19 cellular contexts compared by ENCODE assay signal in genomic region chr13:47545630-47546029, GRCh38.
"Had no signal": no experiment of that assay in that cellular context is flagged by ENCODE, and none has a peak within 500 bp of the region (broad histone marks: within the 10 kb centered on the region; RNA-seq: fewer than 3 reads in every experiment).

No MANE protein-coding gene starts in this region.

- H3K27me3 ChIP-seq: colonic mucosa, gastrocnemius medialis, heart left ventricle had no signal

- H3K36me3 Mint-ChIP-seq: activated naive CD4-positive, alpha-beta T cell treated with anti-CD3 and anti-CD28 coated beads, Interleukin-2, amount 50 U/mL, for 24 hours; natural killer cell had no signal

- H3K9me3 Mint-ChIP-seq: activated CD4-positive, alpha-beta T cell treated with anti-CD3 and anti-CD28 coated beads, Interleukin-2, amount 10 ng/mL, durations not matched to agents 24 days and 14 days; activated naive CD4-positive, alpha-beta T cell treated with anti-CD3 and anti-CD28 coated beads, Interleukin-2, amount 50 U/mL, for 24 hours; natural killer cell; T-helper 2 cell treated with Interferon-gamma antibody and Interleukin-4, amounts not matched to agents 5 μg/mL and 100 μg/mL, for 36 hours had no signal

- H3K4me3 Mint-ChIP-seq: activated CD4-positive, alpha-beta T cell treated with anti-CD3 and anti-CD28 coated beads, Interleukin-2, amount 10 ng/mL, durations not matched to agents 24 days and 14 days; activated CD8-positive, alpha-beta T cell treated with anti-CD3 and anti-CD28 coated beads, Interleukin-2, amount 10 ng/mL, durations not matched to agents 7 days and 5 days; activated naive CD4-positive, alpha-beta T cell treated with anti-CD3 and anti-CD28 coated beads, Interleukin-2, amount 50 U/mL, for 24 hours; natural killer cell; T-helper 2 cell treated with Interferon-gamma antibody and Interleukin-4, amounts not matched to agents 5 μg/mL and 100 μg/mL, for 36 hours had no signal

- H3K36me3 ChIP-seq: colonic mucosa, gastrocnemius medialis, heart left ventricle had no signal

- H3K9me3 ChIP-seq: colonic mucosa, gastrocnemius medialis, heart left ventricle had no signal

- H3K4me3 ChIP-seq: colonic mucosa, gastrocnemius medialis, heart left ventricle, mucosa of descending colon had no signal

- H3K4me1 ChIP-seq: colonic mucosa had no signal

- ATAC-seq: activated CD8-positive, alpha-beta T cell treated with anti-CD3 and anti-CD28 coated beads, Interleukin-2, amount 10 ng/mL, durations not matched to agents 7 days and 5 days; natural killer cell; stimulated activated naive CD8-positive, alpha-beta T cell treated with anti-CD3 and anti-CD28 coated beads, Interleukin-15, Interleukin-2, amounts not matched to agents 100 U/mL and 50 U/mL, for 24 hours had no signal

- H3K27ac Mint-ChIP-seq: activated CD4-positive, alpha-beta T cell treated with anti-CD3 and anti-CD28 coated beads, Interleukin-2, amount 10 ng/mL, durations not matched to agents 24 days and 14 days; activated CD8-positive, alpha-beta T cell treated with anti-CD3 and anti-CD28 coated beads, Interleukin-2, amount 10 ng/mL, durations not matched to agents 7 days and 5 days; activated naive CD4-positive, alpha-beta T cell treated with anti-CD3 and anti-CD28 coated beads, Interleukin-2, amount 50 U/mL, for 24 hours; natural killer cell; T-helper 2 cell treated with Interferon-gamma antibody and Interleukin-4, amounts not matched to agents 5 μg/mL and 100 μg/mL, for 36 hours had no signal

- H3K4me1 Mint-ChIP-seq: activated CD4-positive, alpha-beta T cell treated with anti-CD3 and anti-CD28 coated beads, Interleukin-2, amount 10 ng/mL, durations not matched to agents 24 days and 14 days; activated naive CD4-positive, alpha-beta T cell treated with anti-CD3 and anti-CD28 coated beads, Interleukin-2, amount 50 U/mL, for 24 hours; natural killer cell had no signal

- DNase-seq: activated CD4-positive, alpha-beta T cell treated with anti-CD3 and anti-CD28 coated beads, Interleukin-2, amount 10 ng/mL, durations not matched to agents 24 days and 14 days; activated CD4-positive, CD25-positive, alpha-beta regulatory T cell; activated CD8-positive, alpha-beta memory T cell treated with anti-CD3 and anti-CD28 coated beads, Interleukin-2, amount 50 U/mL, for 4 hours; activated CD8-positive, alpha-beta T cell treated with anti-CD3 and anti-CD28 coated beads, Interleukin-2, amount 10 ng/mL, durations not matched to agents 7 days and 5 days; activated effector memory CD4-positive, alpha-beta T cell treated with anti-CD3 and anti-CD28 coated beads, Interleukin-2, amount 50 U/mL, for 16 hours; activated T-cell treated with anti-CD3 and anti-CD28 coated beads, Interleukin-2, amount 50 U/mL, for 48 hours; central memory CD4-positive, alpha-beta T cell; gastrocnemius medialis; mucosa of descending colon; natural killer cell; posterior cingulate gyrus; small intestine; stimulated activated CD4-positive, alpha-beta T cell treated with anti-CD3 and anti-CD28 coated beads, Interleukin-4, amount 100 ng/mL, for 4 hours; stimulated activated CD8-positive, alpha-beta memory T cell treated with anti-CD3 and anti-CD28 coated beads, Interleukin-4, amount 100 ng/mL, for 48 hours; stimulated activated naive CD8-positive, alpha-beta T cell treated with anti-CD3 and anti-CD28 coated beads, Interleukin-15, Interleukin-2, amounts not matched to agents 100 U/mL and 50 U/mL, for 24 hours had no signal

- H3K27ac ChIP-seq: colonic mucosa, gastrocnemius medialis had no signal

- H3K27me3 Mint-ChIP-seq: activated CD4-positive, alpha-beta T cell treated with anti-CD3 and anti-CD28 coated beads, Interleukin-2, amount 10 ng/mL, durations not matched to agents 24 days and 14 days; activated naive CD4-positive, alpha-beta T cell treated with anti-CD3 and anti-CD28 coated beads, Interleukin-2, amount 50 U/mL, for 24 hours had no signal
